ENCODE assay signal across 9 cellular contexts in the genomic region with DNA sequence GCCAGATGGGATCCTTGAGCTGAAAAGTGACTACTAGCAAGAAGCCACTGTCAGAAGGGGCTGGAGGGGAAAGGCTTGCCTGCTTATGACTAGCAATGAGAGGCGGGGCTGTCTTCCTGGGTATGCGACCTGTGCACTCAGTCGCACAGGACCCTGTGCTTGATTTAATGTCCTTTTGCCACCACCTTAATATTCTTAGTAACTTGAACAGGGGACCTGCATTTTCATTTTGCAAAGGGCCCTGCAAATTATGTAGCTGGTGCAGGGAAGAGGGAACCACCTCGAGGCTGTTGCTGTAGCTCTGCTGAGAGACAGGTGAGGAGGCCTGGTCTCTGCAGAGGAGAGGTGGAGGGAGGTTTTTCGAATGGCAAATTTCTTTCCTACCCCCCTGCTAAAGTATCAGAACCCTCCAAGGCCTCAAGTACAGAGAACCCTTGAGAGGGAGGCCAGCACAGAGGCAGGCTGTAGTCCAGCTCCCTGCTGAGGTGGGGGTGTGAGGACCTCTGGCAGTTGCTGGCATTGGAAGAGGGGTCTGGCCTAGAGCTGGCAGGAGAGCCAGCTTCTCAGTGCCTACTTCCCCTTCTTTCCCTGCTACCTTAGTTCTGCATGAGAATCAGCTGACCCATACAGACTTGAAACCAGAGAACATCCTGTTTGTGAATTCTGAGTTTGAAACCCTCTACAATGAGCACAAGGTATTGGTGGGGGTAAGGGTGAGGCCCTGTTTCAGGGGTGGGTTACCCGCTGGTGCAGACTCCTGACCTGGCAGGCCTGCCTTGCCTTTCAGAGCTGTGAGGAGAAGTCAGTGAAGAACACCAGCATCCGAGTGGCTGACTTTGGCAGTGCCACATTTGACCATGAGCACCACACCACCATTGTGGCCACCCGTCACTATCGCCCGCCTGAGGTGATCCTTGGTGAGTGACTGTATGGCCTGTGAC. TPM values are rescaled to one million over a fixed set of nuclear protein-coding genes. Genes with fewer than 3 reads are reported as not detected.
DNase-seq lines count a peak whose midpoint lies in the region; ATAC-seq and TF ChIP-seq lines count a peak whose summit lies in the region.
"Had no signal": no experiment of that assay in that cellular context is flagged by ENCODE, and none has a peak within 500 bp of the region (broad histone marks: within the 10 kb centered on the region; RNA-seq: fewer than 3 reads in every experiment).

No MANE protein-coding gene starts in this region.

- peaks cover 13 to 88% (median 45%) of the 10 kb centered on the region in 6 donors for H3K4me1 ChIP-seq in spleen

- TF ChIP-seq POLR2A in spleen (IDR thresholded peaks at IDR 0.05), result no peak

- POLR2A ChIA-PET in RWPE1 (lab: Yijun Ruan, JAX; ENCODE audit: low non-redundant PET), result no interaction called here

- no peak overlapping the region for H3K4me3 ChIP-seq in spleen

- no peaks in the 10 kb centered on the region for H3K9me3 ChIP-seq in spleen

- CTCF ChIA-PET in RWPE1 (lab: Yijun Ruan, JAX), result interaction anchor here (0.7 kb wide), 1 partner anchor 144 kb away, joined by 4 read pairs; no protein-coding TSS in a partner anchor

- 63 to 74% (median 72%) methylated on average over 7 to 10 of the region's 10 CpGs for WGBS in spleen, 5 donors

- ATAC-seq in HG02678 (IDR thresholded peaks at IDR 0.05; ENCODE audit: unreplicated experiment) (peak; percentile 74), HG03571 (IDR thresholded peaks at IDR 0.05; ENCODE audit: unreplicated experiment) (no peak)

- peak overlapping the region; percentile 45 for H3K27ac ChIP-seq in RWPE1
- peak overlapping the region in 7 of 8 donors; percentile 2 to 81 (median 72) for H3K27ac ChIP-seq in spleen

- H3K36me3 ChIP-seq in spleen, result peaks cover 4 to 100% (median 92%) of the 10 kb centered on the region in 6 donors

- TF ChIP-seq CTCF in RWPE1 (conservative IDR thresholded peaks at IDR 0.05; ENCODE audit: low read depth) (no peak), spleen (IDR thresholded peaks at IDR 0.05 in 8 of 11, conservative IDR thresholded peaks at IDR 0.05 in 3 of 11) (no peak)

- intact Hi-C loops in spleen (cut with DNase I; ENCODE audit: low total_unique reads), result no loop called here

- peak; percentile 57 for DNase-seq in activated CD8-positive, alpha-beta memory T cell treated with anti-CD3 and anti-CD28 coated beads for 24 hours
- DNase-seq in activated CD8-positive, alpha-beta memory T cell treated with anti-CD3 and anti-CD28 coated beads, Interleukin-2, amount 50 U/mL, for 4 hours, result no peak
- DNase-seq in RWPE1 (ENCODE audit: low spot score) (no peak), spleen (peak; percentile 79), amniotic stem cell (lab: John Stamatoyannopoulos, UW) (no peak), SHP77 (lab: John Stamatoyannopoulos, UW) (no peak)
- DNase-seq: OCI-M1 had no signal

- no peaks in the 10 kb centered on the region for H3K27me3 ChIP-seq in spleen (replicated peaks in 1 of 7)

RNA-seq across cellular contexts. Expression of gene CLK3, which starts 11.4 kb away (rescaled TPM):
- total RNA-seq in spleen, result 100 to 1,000 TPM in 6 of 7 donors, 10 to 100 TPM in 1; 97.8 to 229 (median 109) TPM
- 100 to 1,000 TPM in 1 of 3 donors, 10 to 100 TPM in 2; 54.0 to 106 (median 93.7) TPM for polyA plus RNA-seq in spleen

Comparison
In these comparisons a context has a peak if more than half of its experiments do, and no peak if none do; other contexts are left out.
1. DNase-seq: peak in activated CD8-positive, alpha-beta memory T cell treated with anti-CD3 and anti-CD28 coated beads for 24 hours (single experiment) and spleen (single experiment); none in activated CD8-positive, alpha-beta memory T cell treated with anti-CD3 and anti-CD28 coated beads, Interleukin-2, amount 50 U/mL, for 4 hours (single experiment), RWPE1 (single experiment), amniotic stem cell (single experiment) and SHP77 (0 of 2).